ENCODE assay signal across 1 cellular context in the genomic region with DNA sequence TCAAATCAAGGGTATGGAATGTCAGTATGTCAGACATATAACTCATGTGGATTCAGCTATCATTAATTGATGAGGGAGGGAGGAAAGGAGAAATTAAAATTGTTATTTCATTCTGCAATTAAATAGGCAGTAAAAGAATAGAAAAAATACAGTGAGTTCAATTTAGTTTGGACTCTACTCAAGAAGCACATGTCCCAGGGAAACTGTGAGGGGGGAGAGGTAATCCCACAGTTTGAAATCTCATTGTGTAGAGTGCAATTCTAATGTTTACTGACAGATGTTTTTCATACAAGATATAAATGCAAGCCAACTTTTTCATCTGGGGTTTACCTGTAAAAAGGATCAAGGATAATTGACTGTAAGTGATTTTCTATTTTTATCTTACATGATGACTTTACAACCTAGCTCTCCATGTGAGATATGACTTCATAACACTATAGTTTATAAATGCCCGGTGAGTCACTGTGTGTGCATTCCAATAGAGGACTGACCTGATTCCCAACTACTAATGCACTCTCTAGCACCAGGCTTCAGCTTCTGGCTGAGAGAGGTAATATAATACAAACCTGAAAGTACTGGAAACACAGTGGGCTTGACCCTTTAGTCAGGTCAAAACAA.
A peak's percentile ranks its signal among the peaks of the same experiment; 100 is the strongest.
TF ChIP-seq lines count a peak whose summit lies in the region.

No MANE protein-coding gene starts in this region.

TF ChIP-seq in HEK293, 187 proteins besides CTCF, POLR2A, EP300 and RAD21 (continued from another document):
- TF ChIP-seq, protein P1, sequence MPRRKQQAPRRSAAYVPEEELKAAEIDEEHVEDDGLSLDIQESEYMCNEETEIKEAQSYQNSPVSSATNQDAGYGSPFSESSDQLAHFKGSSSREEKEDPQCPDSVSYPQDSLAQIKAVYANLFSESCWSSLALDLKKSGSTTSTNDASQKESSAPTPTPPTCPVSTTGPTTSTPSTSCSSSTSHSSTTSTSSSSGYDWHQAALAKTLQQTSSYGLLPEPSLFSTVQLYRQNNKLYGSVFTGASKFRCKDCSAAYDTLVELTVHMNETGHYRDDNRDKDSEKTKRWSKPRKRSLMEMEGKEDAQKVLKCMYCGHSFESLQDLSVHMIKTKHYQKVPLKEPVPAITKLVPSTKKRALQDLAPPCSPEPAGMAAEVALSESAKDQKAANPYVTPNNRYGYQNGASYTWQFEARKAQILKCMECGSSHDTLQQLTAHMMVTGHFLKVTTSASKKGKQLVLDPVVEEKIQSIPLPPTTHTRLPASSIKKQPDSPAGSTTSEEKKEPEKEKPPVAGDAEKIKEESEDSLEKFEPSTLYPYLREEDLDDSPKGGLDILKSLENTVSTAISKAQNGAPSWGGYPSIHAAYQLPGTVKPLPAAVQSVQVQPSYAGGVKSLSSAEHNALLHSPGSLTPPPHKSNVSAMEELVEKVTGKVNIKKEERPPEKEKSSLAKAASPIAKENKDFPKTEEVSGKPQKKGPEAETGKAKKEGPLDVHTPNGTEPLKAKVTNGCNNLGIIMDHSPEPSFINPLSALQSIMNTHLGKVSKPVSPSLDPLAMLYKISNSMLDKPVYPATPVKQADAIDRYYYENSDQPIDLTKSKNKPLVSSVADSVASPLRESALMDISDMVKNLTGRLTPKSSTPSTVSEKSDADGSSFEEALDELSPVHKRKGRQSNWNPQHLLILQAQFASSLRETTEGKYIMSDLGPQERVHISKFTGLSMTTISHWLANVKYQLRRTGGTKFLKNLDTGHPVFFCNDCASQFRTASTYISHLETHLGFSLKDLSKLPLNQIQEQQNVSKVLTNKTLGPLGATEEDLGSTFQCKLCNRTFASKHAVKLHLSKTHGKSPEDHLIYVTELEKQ (tag by site-specific recombination; IDR thresholded peaks at IDR 0.05; ENCODE audit: borderline replicate concordance): 0 out of 2 replicates have a peak, but pooled peaks have one; percentile 21
- TF ChIP-seq ZNF707 (tag by site-specific recombination; IDR thresholded peaks at IDR 0.05) (no peak), ZNF501 (tag by site-specific recombination; IDR thresholded peaks at IDR 0.05) (no peak), MZF1 (tag by site-specific recombination; IDR thresholded peaks at IDR 0.05; ENCODE audit: borderline replicate concordance) (no peak), EGR2 (tag by site-specific recombination; IDR thresholded peaks at IDR 0.05; ENCODE audit: low read depth) (no peak), ZEB2 (tag by site-specific recombination; IDR thresholded peaks at IDR 0.05) (0 out of 2 replicates have a peak, but pooled peaks have one; percentile 18), ZNF239 (tag by site-specific recombination; IDR thresholded peaks at IDR 0.05) (no peak), ZNF785 (tag by site-specific recombination; IDR thresholded peaks at IDR 0.05) (no peak), ZNF514 (tag by site-specific recombination; IDR thresholded peaks at IDR 0.05) (no peak), KLF1 (tag by site-specific recombination; IDR thresholded peaks at IDR 0.05) (no peak), ZNF138 (tag by site-specific recombination; IDR thresholded peaks at IDR 0.05; ENCODE audit: borderline replicate concordance) (no peak), ZNF211 (tag by site-specific recombination; IDR thresholded peaks at IDR 0.05; ENCODE audit: low read depth) (no peak), ZNF366 (tag by site-specific recombination; conservative IDR thresholded peaks at IDR 0.05) (peak; percentile 73), ZNF24 (tag by site-specific recombination; IDR thresholded peaks at IDR 0.05) (no peak), ZSCAN16 (tag by site-specific recombination; IDR thresholded peaks at IDR 0.05) (no peak), ZNF560 (tag by site-specific recombination; IDR thresholded peaks at IDR 0.05; ENCODE audit: borderline replicate concordance) (no peak), ZNF114 (tag by site-specific recombination; IDR thresholded peaks at IDR 0.05) (no peak), ZNF48 (tag by site-specific recombination; IDR thresholded peaks at IDR 0.05) (no peak), PRDM1 (tag by site-specific recombination; IDR thresholded peaks at IDR 0.05) (no peak), KLF7 (tag by site-specific recombination; IDR thresholded peaks at IDR 0.05; ENCODE audit: borderline replicate concordance) (no peak), ZNF37A (tag by site-specific recombination; IDR thresholded peaks at IDR 0.05) (no peak), ZNF624 (tag by site-specific recombination; IDR thresholded peaks at IDR 0.05) (no peak), ZNF843 (tag by site-specific recombination; IDR thresholded peaks at IDR 0.05) (peak; percentile 50; the same call in 1 of the 2 replicates), ZNF664 (tag by site-specific recombination; IDR thresholded peaks at IDR 0.05) (no peak), ZFP41 (tag by site-specific recombination; IDR thresholded peaks at IDR 0.05; ENCODE audit: borderline replicate concordance) (no peak)
- TF ChIP-seq, protein P2, sequence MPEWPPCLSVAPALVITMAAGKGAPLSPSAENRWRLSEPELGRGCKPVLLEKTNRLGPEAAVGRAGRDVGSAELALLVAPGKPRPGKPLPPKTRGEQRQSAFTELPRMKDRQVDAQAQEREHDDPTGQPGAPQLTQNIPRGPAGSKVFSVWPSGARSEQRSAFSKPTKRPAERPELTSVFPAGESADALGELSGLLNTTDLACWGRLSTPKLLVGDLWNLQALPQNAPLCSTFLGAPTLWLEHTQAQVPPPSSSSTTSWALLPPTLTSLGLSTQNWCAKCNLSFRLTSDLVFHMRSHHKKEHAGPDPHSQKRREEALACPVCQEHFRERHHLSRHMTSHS (tag by site-specific recombination; IDR thresholded peaks at IDR 0.05): no peak
- TF ChIP-seq, protein P3, sequence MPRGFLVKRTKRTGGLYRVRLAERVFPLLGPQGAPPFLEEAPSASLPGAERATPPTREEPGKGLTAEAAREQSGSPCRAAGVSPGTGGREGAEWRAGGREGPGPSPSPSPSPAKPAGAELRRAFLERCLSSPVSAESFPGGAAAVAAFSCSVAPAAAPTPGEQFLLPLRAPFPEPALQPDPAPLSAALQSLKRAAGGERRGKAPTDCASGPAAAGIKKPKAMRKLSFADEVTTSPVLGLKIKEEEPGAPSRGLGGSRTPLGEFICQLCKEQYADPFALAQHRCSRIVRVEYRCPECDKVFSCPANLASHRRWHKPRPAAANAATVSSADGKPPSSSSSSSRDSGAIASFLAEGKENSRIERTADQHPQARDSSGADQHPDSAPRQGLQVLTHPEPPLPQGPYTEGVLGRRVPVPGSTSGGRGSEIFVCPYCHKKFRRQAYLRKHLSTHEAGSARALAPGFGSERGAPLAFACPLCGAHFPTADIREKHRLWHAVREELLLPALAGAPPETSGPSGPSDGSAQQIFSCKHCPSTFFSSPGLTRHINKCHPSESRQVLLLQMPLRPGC (tag by site-specific recombination; IDR thresholded peaks at IDR 0.05): peak; percentile 93
- TF ChIP-seq, protein P4, sequence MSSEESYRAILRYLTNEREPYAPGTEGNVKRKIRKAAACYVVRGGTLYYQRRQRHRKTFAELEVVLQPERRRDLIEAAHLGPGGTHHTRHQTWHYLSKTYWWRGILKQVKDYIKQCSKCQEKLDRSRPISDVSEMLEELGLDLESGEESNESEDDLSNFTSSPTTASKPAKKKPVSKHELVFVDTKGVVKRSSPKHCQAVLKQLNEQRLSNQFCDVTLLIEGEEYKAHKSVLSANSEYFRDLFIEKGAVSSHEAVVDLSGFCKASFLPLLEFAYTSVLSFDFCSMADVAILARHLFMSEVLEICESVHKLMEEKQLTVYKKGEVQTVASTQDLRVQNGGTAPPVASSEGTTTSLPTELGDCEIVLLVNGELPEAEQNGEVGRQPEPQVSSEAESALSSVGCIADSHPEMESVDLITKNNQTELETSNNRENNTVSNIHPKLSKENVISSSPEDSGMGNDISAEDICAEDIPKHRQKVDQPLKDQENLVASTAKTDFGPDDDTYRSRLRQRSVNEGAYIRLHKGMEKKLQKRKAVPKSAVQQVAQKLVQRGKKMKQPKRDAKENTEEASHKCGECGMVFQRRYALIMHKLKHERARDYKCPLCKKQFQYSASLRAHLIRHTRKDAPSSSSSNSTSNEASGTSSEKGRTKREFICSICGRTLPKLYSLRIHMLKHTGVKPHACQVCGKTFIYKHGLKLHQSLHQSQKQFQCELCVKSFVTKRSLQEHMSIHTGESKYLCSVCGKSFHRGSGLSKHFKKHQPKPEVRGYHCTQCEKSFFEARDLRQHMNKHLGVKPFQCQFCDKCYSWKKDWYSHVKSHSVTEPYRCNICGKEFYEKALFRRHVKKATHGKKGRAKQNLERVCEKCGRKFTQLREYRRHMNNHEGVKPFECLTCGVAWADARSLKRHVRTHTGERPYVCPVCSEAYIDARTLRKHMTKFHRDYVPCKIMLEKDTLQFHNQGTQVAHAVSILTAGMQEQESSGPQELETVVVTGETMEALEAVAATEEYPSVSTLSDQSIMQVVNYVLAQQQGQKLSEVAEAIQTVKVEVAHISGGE (tag by site-specific recombination; conservative IDR thresholded peaks at IDR 0.05; ENCODE audit: low read depth): no peak
- TF ChIP-seq, protein P5, sequence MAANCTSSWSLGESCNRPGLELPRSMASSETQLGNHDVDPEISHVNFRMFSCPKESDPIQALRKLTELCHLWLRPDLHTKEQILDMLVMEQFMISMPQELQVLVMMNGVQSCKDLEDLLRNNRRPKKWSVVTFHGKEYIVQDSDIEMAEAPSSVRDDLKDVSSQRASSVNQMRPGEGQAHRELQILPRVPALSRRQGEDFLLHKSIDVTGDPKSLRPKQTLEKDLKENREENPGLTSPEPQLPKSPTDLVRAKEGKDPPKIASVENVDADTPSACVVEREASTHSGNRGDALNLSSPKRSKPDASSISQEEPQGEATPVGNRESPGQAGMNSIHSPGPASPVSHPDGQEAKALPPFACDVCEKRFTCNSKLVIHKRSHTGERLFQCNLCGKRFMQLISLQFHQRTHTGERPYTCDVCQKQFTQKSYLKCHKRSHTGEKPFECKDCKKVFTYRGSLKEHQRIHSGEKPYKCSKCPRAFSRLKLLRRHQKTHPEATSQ (tag by site-specific recombination; IDR thresholded peaks at IDR 0.05): no peak
- TF ChIP-seq, protein P6, sequence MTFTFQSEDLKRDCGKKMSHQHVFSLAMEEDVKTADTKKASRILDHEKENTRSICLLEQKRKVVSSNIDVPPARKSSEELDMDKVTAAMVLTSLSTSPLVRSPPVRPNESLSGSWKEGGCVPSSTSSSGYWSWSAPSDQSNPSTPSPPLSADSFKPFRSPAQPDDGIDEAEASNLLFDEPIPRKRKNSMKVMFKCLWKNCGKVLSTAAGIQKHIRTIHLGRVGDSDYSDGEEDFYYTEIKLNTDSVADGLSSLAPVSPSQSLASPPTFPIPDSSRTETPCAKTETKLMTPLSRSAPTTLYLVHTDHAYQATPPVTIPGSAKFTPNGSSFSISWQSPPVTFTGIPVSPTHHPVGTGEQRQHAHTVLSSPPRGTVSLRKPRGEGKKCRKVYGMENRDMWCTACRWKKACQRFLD (tag by site-specific recombination; IDR thresholded peaks at IDR 0.05): no peak
